In genomic region chr9:88953401-88954029, GRCh38 we compare ENCODE assay signal across 12 cellular contexts. TPM values are rescaled to one million over a fixed set of nuclear protein-coding genes. Genes with fewer than 3 reads are reported as not detected.
DNase-seq lines count a peak whose midpoint lies in the region; ATAC-seq and TF ChIP-seq lines count a peak whose summit lies in the region.
"Had no signal": no experiment of that assay in that cellular context is flagged by ENCODE, and none has a peak within 500 bp of the region (broad histone marks: within the 10 kb centered on the region; RNA-seq: fewer than 3 reads in every experiment).

No MANE protein-coding gene starts in this region.

- H3K79me2 ChIP-seq in mammary epithelial cell (ENCODE audit: insufficient read depth, low read length) (no peaks in the 10 kb centered on the region), hepatocyte (no peaks in the 10 kb centered on the region)

- CTCF ChIA-PET in mammary epithelial cell (lab: Charles Lee; ENCODE audit: low non-redundant PET), result no interaction called here

- H3K36me3 ChIP-seq in mammary epithelial cell (ENCODE audit: insufficient read depth, low read length), result no peaks in the 10 kb centered on the region
- H3K36me3 ChIP-seq in hepatocyte (replicated peaks; ENCODE audit: insufficient read depth, low read depth), result no peaks in the 10 kb centered on the region
- H3K36me3 ChIP-seq: Peyer's patch had no signal

- H3K9me3 Mint-ChIP-seq in HFFc6 (no peaks in the 10 kb centered on the region), nephron progenitor cell (no peaks in the 10 kb centered on the region)
- H3K9me3 Mint-ChIP-seq in activated T-helper 17 cell treated with anti-CD3 and anti-CD28 coated beads, Interleukin-2, amount 50 U/mL, for 72 hours, result no peaks in the 10 kb centered on the region
- H3K9me3 Mint-ChIP-seq: stimulated activated naive CD8-positive, alpha-beta T cell treated with anti-CD3 and anti-CD28 coated beads, Interleukin-15, Interleukin-2, amounts not matched to agents 100 ng/mL and 50 ng/mL, for 24 hours had no signal

- H3K27ac Mint-ChIP-seq in HFFc6 (peak overlapping the region; percentile 89), nephron progenitor cell (no peak overlapping the region)
- H3K27ac Mint-ChIP-seq in activated T-helper 17 cell treated with anti-CD3 and anti-CD28 coated beads, Interleukin-2, amount 50 U/mL, for 72 hours, result no peak overlapping the region
- H3K27ac Mint-ChIP-seq: stimulated activated naive CD8-positive, alpha-beta T cell treated with anti-CD3 and anti-CD28 coated beads, Interleukin-15, Interleukin-2, amounts not matched to agents 100 ng/mL and 50 ng/mL, for 24 hours had no signal

- H3K4me1 Mint-ChIP-seq in HFFc6 (ENCODE audit: low read depth) (peaks cover 54% of the 10 kb centered on the region), nephron progenitor cell (peaks cover 52% of the 10 kb centered on the region)
- peaks cover 6% of the 10 kb centered on the region for H3K4me1 Mint-ChIP-seq in activated T-helper 17 cell treated with anti-CD3 and anti-CD28 coated beads, Interleukin-2, amount 50 U/mL, for 72 hours

- H3K4me3 ChIP-seq in mammary epithelial cell (replicated peaks in 1 of 3; ENCODE audit: insufficient read depth in 1 of 3, low read depth in 2 of 3, low read length in 3 of 3) (no peak overlapping the region), hepatocyte (no peak overlapping the region)
- H3K4me3 ChIP-seq: Peyer's patch had no signal

- no peak for ATAC-seq in activated T-helper 17 cell treated with anti-CD3 and anti-CD28 coated beads, Interleukin-2, amount 50 U/mL, for 72 hours (replicated peaks)
- no peak for ATAC-seq in HG03521 (IDR thresholded peaks at IDR 0.05; ENCODE audit: unreplicated experiment)

- BruUV-seq in mammary epithelial cell (replicated peaks; lab: Mats Ljungman, UMichigan), result no TSS peak

- no peaks in the 10 kb centered on the region for H3K9me3 ChIP-seq in mammary epithelial cell (replicated peaks; ENCODE audit: insufficient read depth, low read length)
- no peaks in the 10 kb centered on the region for H3K9me3 ChIP-seq in hepatocyte (ENCODE audit: low read depth)
- H3K9me3 ChIP-seq: Peyer's patch had no signal

- 6% methylated on average over 6 of the region's 6 CpGs for WGBS in mammary epithelial cell (ENCODE audit: low coverage, missing lambda C conversion rate)
- WGBS in hepatocyte (ENCODE audit: low lambda C conversion rate, missing lambda C conversion rate), result 67% methylated on average over 6 of the region's 6 CpGs

- no peaks in the 10 kb centered on the region for H3K9me2 ChIP-seq in hepatocyte (replicated peaks; ENCODE audit: insufficient read depth)

- no peak for TF ChIP-seq CTCF in HFFc6 (IDR thresholded peaks at IDR 0.05)
- no peak for TF ChIP-seq CTCF in mammary epithelial cell (conservative IDR thresholded peaks at IDR 0.05 in 1 of 2, IDR thresholded peaks at IDR 0.05 in 1 of 2; ENCODE audit: extremely low read depth in 1 of 2, insufficient read depth in 1 of 2, low read depth in 1 of 2, low read length in 2 of 2)
- no peak for TF ChIP-seq CTCF in hepatocyte (IDR thresholded peaks at IDR 0.05; ENCODE audit: poor library complexity)
- no peak for TF ChIP-seq CTCF in nephron progenitor cell (IDR thresholded peaks at IDR 0.05)

- H3K9ac ChIP-seq in mammary epithelial cell (ENCODE audit: insufficient read depth, low read length), result no peak overlapping the region

- no peak overlapping the region for H3K27ac ChIP-seq in mammary epithelial cell (ENCODE audit: insufficient read depth, low read depth, low read length)
- H3K27ac ChIP-seq in hepatocyte, result no peak overlapping the region
- H3K27ac ChIP-seq in substantia nigra (ENCODE audit: low read depth, low read length, poor library complexity, severe bottlenecking), result no peak overlapping the region

- H4K20me1 ChIP-seq in mammary epithelial cell (ENCODE audit: insufficient read depth, low read length) (no peaks in the 10 kb centered on the region), hepatocyte (ENCODE audit: insufficient read depth, poor library complexity, severe bottlenecking) (no peaks in the 10 kb centered on the region)

- intact Hi-C loops in mammary epithelial cell (cut with micrococcal nuclease), result no loop called here

- dilution Hi-C loops in mammary epithelial cell (cut with HindIII; ENCODE audit: low sequenced_read_pairs), result no loop called here

- H3K4me1 ChIP-seq in mammary epithelial cell (ENCODE audit: insufficient read depth, low read length), result peaks cover 27% of the 10 kb centered on the region
- peaks cover 20% of the 10 kb centered on the region for H3K4me1 ChIP-seq in hepatocyte (ENCODE audit: insufficient read depth)

- peaks cover 2% of the 10 kb centered on the region; the same call in 1 of the 2 replicates for H3K27me3 Mint-ChIP-seq in HFFc6 (ENCODE audit: insufficient read depth)
- peaks cover 35% of the 10 kb centered on the region for H3K27me3 Mint-ChIP-seq in activated T-helper 17 cell treated with anti-CD3 and anti-CD28 coated beads, Interleukin-2, amount 50 U/mL, for 72 hours
- peaks cover 5% of the 10 kb centered on the region for H3K27me3 Mint-ChIP-seq in nephron progenitor cell (ENCODE audit: low read depth, poor library complexity)

- H3K4me2 ChIP-seq in mammary epithelial cell (ENCODE audit: insufficient read depth, low read depth, low read length) (peak overlapping the region; percentile 58), hepatocyte (peak overlapping the region; percentile 11)

- DNase-seq in HFFc6, result peak; percentile 68
- DNase-seq in mammary epithelial cell, result peak; percentile 67
- no peak for DNase-seq in hepatocyte (ENCODE audit: low spot score)
- DNase-seq in substantia nigra (lab: John Stamatoyannopoulos, UW), result peak in 29 of 49 donors; percentile 7 to 80 (median 38)
- no peak for DNase-seq in nephron progenitor cell
- DNase-seq: activated CD4-positive, alpha-beta T cell treated with anti-CD3 and anti-CD28 coated beads, Interleukin-2, amount 50 U/mL, for 4 hours; aorta; NCI-H1436 treated with DMSO at 0.1 percent for 48 hours; Peyer's patch had no signal

- H2AFZ ChIP-seq in mammary epithelial cell (ENCODE audit: low read depth, low read length), result peak overlapping the region; percentile 71
- no peak overlapping the region for H2AFZ ChIP-seq in hepatocyte

- peak overlapping the region; percentile 85 for H3K4me3 Mint-ChIP-seq in HFFc6
- H3K4me3 Mint-ChIP-seq in activated T-helper 17 cell treated with anti-CD3 and anti-CD28 coated beads, Interleukin-2, amount 50 U/mL, for 72 hours, result no peak overlapping the region
- H3K4me3 Mint-ChIP-seq in nephron progenitor cell, result no peak overlapping the region
- H3K4me3 Mint-ChIP-seq: stimulated activated naive CD8-positive, alpha-beta T cell treated with anti-CD3 and anti-CD28 coated beads, Interleukin-15, Interleukin-2, amounts not matched to agents 100 ng/mL and 50 ng/mL, for 24 hours had no signal

- in situ Hi-C loops in mammary epithelial cell (cut with MboI; ENCODE audit: low sequenced_read_pairs in 2 of 2), result no loop called here

- H3K27me3 ChIP-seq in mammary epithelial cell (ENCODE audit: insufficient read depth, low read length), result no peaks in the 10 kb centered on the region
- no peaks in the 10 kb centered on the region for H3K27me3 ChIP-seq in hepatocyte
- H3K27me3 ChIP-seq: Peyer's patch had no signal

- no peaks in the 10 kb centered on the region for H3K36me3 Mint-ChIP-seq in HFFc6 (ENCODE audit: low read depth)
- no peaks in the 10 kb centered on the region for H3K36me3 Mint-ChIP-seq in activated T-helper 17 cell treated with anti-CD3 and anti-CD28 coated beads, Interleukin-2, amount 50 U/mL, for 72 hours (ENCODE audit: low read depth)
- H3K36me3 Mint-ChIP-seq in nephron progenitor cell (ENCODE audit: low read depth), result no peaks in the 10 kb centered on the region

RNA-seq across cellular contexts. Expression of gene S1PR3, which starts 37.8 kb away (rescaled TPM):
- total RNA-seq in HFFc6 (2021; fragmentation: NEBNext Ultra II Directional; extraction: Animal tissue kit (Norgen Biotek cat#: 25700)), result 10 to 100 TPM; 15.1 to 27.7 (median 23.9) TPM
- total RNA-seq in mammary epithelial cell (1 to 10 TPM; 2.5 to 6.0 TPM), hepatocyte (46.1 and 48.6 TPM in 2 replicates)
- polyA plus RNA-seq in mammary epithelial cell (7.6 TPM), hepatocyte (13.2 and 21.4 TPM in 2 replicates)
- polyA minus RNA-seq in mammary epithelial cell, result 10.3 TPM
- not detected for total RNA-seq in activated T-helper 17 cell treated with anti-CD3 and anti-CD28 coated beads, Interleukin-2, amount 50 U/mL, for 72 hours

Comparison
In these comparisons a context has a peak if more than half of its experiments do, and no peak if none do; other contexts are left out.
1. DNase-seq: peak in HFFc6 (single experiment), mammary epithelial cell (single experiment) and substantia nigra (29 of 49); none in hepatocyte (single experiment) and nephron progenitor cell (single experiment).